In the genomic region with DNA sequence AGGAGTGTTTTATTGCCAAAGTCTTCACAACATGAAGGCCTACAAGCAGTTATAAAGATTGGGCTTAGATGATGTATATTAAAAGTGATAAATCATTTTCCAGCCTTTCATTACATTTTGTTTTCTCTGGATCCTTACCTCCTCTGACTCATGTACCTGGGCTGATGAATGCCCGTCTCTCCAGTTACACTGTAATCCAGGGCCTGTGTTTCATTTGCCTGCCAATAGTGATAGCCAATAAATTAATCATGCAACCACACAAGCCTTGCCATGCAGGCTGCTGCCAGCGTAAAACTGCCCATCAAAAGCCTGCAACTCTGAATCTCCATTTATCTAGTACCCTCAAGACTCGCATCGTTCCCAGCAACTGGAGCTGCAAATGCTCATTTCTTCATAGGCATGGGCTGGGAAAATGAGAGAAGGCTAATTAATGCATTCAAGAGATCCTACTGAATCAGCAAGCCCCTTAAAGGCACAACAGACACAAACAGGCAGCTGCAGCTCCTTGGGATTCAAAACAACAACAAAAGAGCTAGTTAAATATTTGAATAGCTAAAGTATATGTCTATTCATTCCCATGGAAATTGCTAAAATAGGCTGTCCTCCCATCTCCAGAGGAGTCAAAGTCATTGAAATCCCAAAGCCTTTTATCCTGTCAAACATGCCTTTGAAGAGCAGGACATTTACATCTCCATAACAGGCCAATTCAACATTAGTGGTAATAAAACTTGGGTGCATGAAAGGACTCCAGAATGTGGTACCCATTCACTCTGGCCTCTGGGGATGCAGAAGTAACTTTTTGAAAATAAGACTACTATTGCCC, we compare ENCODE assay signal across 1 cellular context.
TF ChIP-seq lines count a peak whose summit lies in the region.

No MANE protein-coding gene starts in this region.

TF ChIP-seq in WTC11, 78 proteins besides CTCF, POLR2A, EP300 and RAD21 (continued from another document):
- TF ChIP-seq, protein P1, sequence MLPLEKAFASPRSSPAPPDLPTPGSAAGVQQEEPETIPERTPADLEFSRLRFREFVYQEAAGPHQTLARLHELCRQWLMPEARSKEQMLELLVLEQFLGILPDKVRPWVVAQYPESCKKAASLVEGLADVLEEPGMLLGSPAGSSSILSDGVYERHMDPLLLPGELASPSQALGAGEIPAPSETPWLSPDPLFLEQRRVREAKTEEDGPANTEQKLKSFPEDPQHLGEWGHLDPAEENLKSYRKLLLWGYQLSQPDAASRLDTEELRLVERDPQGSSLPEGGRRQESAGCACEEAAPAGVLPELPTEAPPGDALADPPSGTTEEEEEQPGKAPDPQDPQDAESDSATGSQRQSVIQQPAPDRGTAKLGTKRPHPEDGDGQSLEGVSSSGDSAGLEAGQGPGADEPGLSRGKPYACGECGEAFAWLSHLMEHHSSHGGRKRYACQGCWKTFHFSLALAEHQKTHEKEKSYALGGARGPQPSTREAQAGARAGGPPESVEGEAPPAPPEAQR (CRISPR knock-in tag; IDR thresholded peaks at IDR 0.05) = no peak
